19 cellular contexts compared by ENCODE assay signal in the genomic region with DNA sequence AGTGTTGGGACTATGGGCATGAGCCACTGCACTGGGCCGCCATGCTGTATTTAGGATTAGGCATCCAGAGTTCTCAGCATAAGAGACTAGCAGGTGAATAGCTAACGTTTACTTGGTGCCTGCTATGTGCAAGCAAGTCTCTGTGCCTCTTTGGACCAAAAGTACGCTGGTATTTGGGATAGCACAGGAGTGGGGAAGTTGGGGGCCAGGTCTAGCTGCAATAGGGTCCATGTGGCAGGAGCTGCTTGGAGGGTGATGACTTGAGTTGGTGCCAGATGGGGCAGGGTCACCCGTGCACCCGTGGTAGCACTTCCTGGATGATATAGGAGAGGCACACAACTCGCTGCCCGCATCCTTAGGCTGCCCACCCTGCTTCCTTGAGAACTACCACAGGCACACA.
"Had no signal": no experiment of that assay in that cellular context is flagged by ENCODE, and none has a peak within 500 bp of the region (broad histone marks: within the 10 kb centered on the region; RNA-seq: fewer than 3 reads in every experiment).

No MANE protein-coding gene starts in this region.

- H3K4me3 Mint-ChIP-seq: activated B cell treated with CpG ODN at 0.5 μM for 24 hours; activated CD4-positive, alpha-beta T cell treated with anti-CD3 and anti-CD28 coated beads, Interleukin-2, amount 10 ng/mL, durations not matched to agents 24 days and 14 days; activated naive CD8-positive, alpha-beta T cell treated with anti-CD3 and anti-CD28 coated beads, Interleukin-2, amount 10 ng/mL, durations not matched to agents 7 days and 5 days; neural crest cell had no signal

- H3K4me1 Mint-ChIP-seq: neural crest cell had no signal

- H3K27me3 Mint-ChIP-seq: activated B cell treated with CpG ODN at 0.5 μM for 24 hours; activated CD4-positive, alpha-beta T cell treated with anti-CD3 and anti-CD28 coated beads, Interleukin-2, amount 10 ng/mL, durations not matched to agents 24 days and 14 days; activated naive CD8-positive, alpha-beta T cell treated with anti-CD3 and anti-CD28 coated beads, Interleukin-2, amount 10 ng/mL, durations not matched to agents 7 days and 5 days had no signal

- ATAC-seq: left colon, sciatic nerve, upper lobe of right lung had no signal

- H3K9me3 Mint-ChIP-seq: activated B cell treated with CpG ODN at 0.5 μM for 24 hours; activated CD4-positive, alpha-beta T cell treated with anti-CD3 and anti-CD28 coated beads, Interleukin-2, amount 10 ng/mL, durations not matched to agents 24 days and 14 days; activated naive CD8-positive, alpha-beta T cell treated with anti-CD3 and anti-CD28 coated beads, Interleukin-2, amount 10 ng/mL, durations not matched to agents 7 days and 5 days; neural crest cell had no signal

- H3K27ac Mint-ChIP-seq: activated CD4-positive, alpha-beta T cell treated with anti-CD3 and anti-CD28 coated beads, Interleukin-2, amount 10 ng/mL, durations not matched to agents 24 days and 14 days; activated naive CD8-positive, alpha-beta T cell treated with anti-CD3 and anti-CD28 coated beads, Interleukin-2, amount 10 ng/mL, durations not matched to agents 7 days and 5 days had no signal

- DNase-seq: activated B cell treated with CpG ODN at 0.5 μM for 24 hours; activated CD4-positive, alpha-beta T cell treated with anti-CD3 and anti-CD28 coated beads, Interleukin-2, amount 10 ng/mL, durations not matched to agents 24 days and 14 days; activated naive CD4-positive, alpha-beta T cell treated with Interleukin-2 at 50 U/mL for 16 hours; activated naive CD8-positive, alpha-beta T cell treated with anti-CD3 and anti-CD28 coated beads, Interleukin-2, amount 10 ng/mL, durations not matched to agents 7 days and 5 days; amygdala; effector CD4-positive, alpha-beta T cell; heart left ventricle; islet precursor cell; left colon; mesenchymal stem cell; small intestine; stimulated activated CD4-positive, alpha-beta T cell treated with anti-CD3 and anti-CD28 coated beads, Interleukin-15, amount 100 ng/mL, for 24 hours; stimulated activated naive CD4-positive, alpha-beta T cell; substantia nigra; T-helper 1 cell; thyroid gland; upper lobe of right lung had no signal
